ENCODE assay signal across 12 cellular contexts in the genomic region with DNA sequence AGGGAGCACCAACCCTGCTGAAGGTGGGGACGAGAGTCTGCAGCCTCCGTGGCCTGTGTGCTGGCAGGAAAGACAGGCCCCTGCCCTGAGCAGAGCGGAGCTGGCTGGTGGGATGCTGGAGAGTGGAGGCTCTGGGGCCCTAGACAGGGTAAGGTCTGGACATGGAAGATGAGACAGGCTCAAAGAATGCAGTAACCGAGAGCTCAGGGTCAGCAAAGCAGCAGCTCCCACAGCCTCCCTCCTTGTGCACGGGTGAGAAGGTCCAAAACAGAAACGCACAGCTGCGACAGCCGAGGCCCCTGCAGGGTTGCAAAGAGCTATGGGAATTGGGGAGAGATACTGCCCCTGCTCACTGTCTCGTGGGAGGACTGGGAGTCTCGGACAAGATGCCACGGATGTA.
DNase-seq lines count a peak whose midpoint lies in the region; ATAC-seq and TF ChIP-seq lines count a peak whose summit lies in the region.
"Had no signal": no experiment of that assay in that cellular context is flagged by ENCODE, and none has a peak within 500 bp of the region (broad histone marks: within the 10 kb centered on the region; RNA-seq: fewer than 3 reads in every experiment).

No MANE protein-coding gene starts in this region.

- H3K27ac ChIP-seq in transverse colon (peak overlapping the region; percentile 16 to 63 (median 58)), gastroesophageal sphincter (no peak overlapping the region)

- peaks cover 11% of the 10 kb centered on the region for H3K36me3 Mint-ChIP-seq in memory B cell

- H3K36me3 ChIP-seq in transverse colon (no peaks in the 10 kb centered on the region), gastroesophageal sphincter (no peaks in the 10 kb centered on the region)
- H3K36me3 ChIP-seq: ascending aorta had no signal

- no peak for TF ChIP-seq EP300 in transverse colon (IDR thresholded peaks at IDR 0.05; ENCODE audit: low read depth)
- no peak for TF ChIP-seq EP300 in gastroesophageal sphincter (IDR thresholded peaks at IDR 0.05)

- no peak overlapping the region for H3K4me3 Mint-ChIP-seq in memory B cell
- H3K4me3 Mint-ChIP-seq: activated CD8-positive, alpha-beta T cell treated with anti-CD3 and anti-CD28 coated beads, Interleukin-2, amount 10 ng/mL, durations not matched to agents 7 days and 5 days had no signal

- peaks cover 37% of the 10 kb centered on the region for H3K4me1 Mint-ChIP-seq in memory B cell

- H3K27me3 ChIP-seq in transverse colon (no peaks in the 10 kb centered on the region), gastroesophageal sphincter (no peaks in the 10 kb centered on the region)
- H3K27me3 ChIP-seq: ascending aorta had no signal

- DNase-seq in HT1080 (ENCODE audit: low read depth), result peak; percentile 22
- peak; percentile 91 for DNase-seq in astrocyte of the spinal cord (ENCODE audit: low read depth, low spot score)
- no peak for DNase-seq in memory B cell (ENCODE audit: low spot score in 2 of 2)
- no peak for DNase-seq in transverse colon
- no peak for DNase-seq in activated naive CD4-positive, alpha-beta T cell treated with anti-CD3 and anti-CD28 coated beads, Interleukin-2, amount 50 U/mL, for 16 hours
- no peak for DNase-seq in iPS-NIHi7 (ENCODE audit: extremely low spot score)
- DNase-seq: activated CD8-positive, alpha-beta T cell treated with anti-CD3 and anti-CD28 coated beads, Interleukin-2, amount 10 ng/mL, durations not matched to agents 7 days and 5 days; GDM1; NCI-H526 had no signal

- WGBS in transverse colon (ENCODE audit: low coverage in 1 of 2), 2 donors, result 69 to 83% methylated on average over 3 to 11 of the region's 11 CpGs
- 42% methylated on average over 6 of the region's 11 CpGs; no CpG with 5 or more reads in 1 of the 2 donors for WGBS in gastroesophageal sphincter (ENCODE audit: low coverage in 1 of 2), 2 donors

- no peaks in the 10 kb centered on the region for H3K9me3 Mint-ChIP-seq in memory B cell

- H3K4me1 ChIP-seq in transverse colon, result peaks cover 55 to 75% (median 66%) of the 10 kb centered on the region in 4 donors
- H3K4me1 ChIP-seq in gastroesophageal sphincter, result peaks cover 0 to 93% (median 25%) of the 10 kb centered on the region in 3 donors

- H3K27ac Mint-ChIP-seq in memory B cell, result peak overlapping the region; percentile 12
- H3K27ac Mint-ChIP-seq: activated CD8-positive, alpha-beta T cell treated with anti-CD3 and anti-CD28 coated beads, Interleukin-2, amount 10 ng/mL, durations not matched to agents 7 days and 5 days had no signal

- TF ChIP-seq CTCF in astrocyte of the spinal cord (IDR thresholded peaks at IDR 0.05; ENCODE audit: low read depth, low read length), result no peak
- no peak for TF ChIP-seq CTCF in transverse colon (IDR thresholded peaks at IDR 0.05)
- TF ChIP-seq CTCF in gastroesophageal sphincter (IDR thresholded peaks at IDR 0.05), result no peak

- H3K4me3 ChIP-seq in astrocyte of the spinal cord (ENCODE audit: low read depth, low read length) (no peak overlapping the region), transverse colon (no peak overlapping the region), gastroesophageal sphincter (no peak overlapping the region)
- H3K4me3 ChIP-seq: ascending aorta had no signal

- TF ChIP-seq POLR2A in transverse colon (IDR thresholded peaks at IDR 0.05), result no peak
- no peak for TF ChIP-seq POLR2A in gastroesophageal sphincter (IDR thresholded peaks at IDR 0.05)

- in situ Hi-C loops in astrocyte of the spinal cord (cut with HindIII; ENCODE audit: low sequenced_read_pairs) (no loop called here), transverse colon (cut with MboI; ENCODE audit: low pct_ligation_motif_present in 1 of 4, low pct_unique_long_range_greater_than_20kb in 1 of 4, low sequenced_read_pairs in 3 of 4) (no loop called here)

- no peaks in the 10 kb centered on the region for H3K27me3 Mint-ChIP-seq in memory B cell

- H3K9me3 ChIP-seq in transverse colon (no peaks in the 10 kb centered on the region), gastroesophageal sphincter (no peaks in the 10 kb centered on the region)
- H3K9me3 ChIP-seq: ascending aorta had no signal

- intact Hi-C loops in transverse colon (cut with DNase I; ENCODE audit: low total_unique reads), result no loop called here

- ATAC-seq in memory B cell (ENCODE audit: low read depth), result no peak
- no peak for ATAC-seq in HG03469 (IDR thresholded peaks at IDR 0.05; ENCODE audit: unreplicated experiment)
- ATAC-seq in gastroesophageal sphincter, result no peak
- ATAC-seq: activated CD8-positive, alpha-beta T cell treated with anti-CD3 and anti-CD28 coated beads, Interleukin-2, amount 10 ng/mL, durations not matched to agents 7 days and 5 days had no signal

Comparison
In these comparisons a context has a peak if more than half of its experiments do, and no peak if none do; other contexts are left out.
1. DNase-seq: peak in HT1080 (single experiment) and astrocyte of the spinal cord (single experiment); none in memory B cell (0 of 2), transverse colon (single experiment), activated naive CD4-positive, alpha-beta T cell treated with anti-CD3 and anti-CD28 coated beads, Interleukin-2, amount 50 U/mL, for 16 hours (single experiment) and iPS-NIHi7 (single experiment).
2. H3K27ac ChIP-seq: peak in transverse colon (4 of 4); none in gastroesophageal sphincter (0 of 4).